ENCODE assay signal across 1 cellular context in the genomic region with DNA sequence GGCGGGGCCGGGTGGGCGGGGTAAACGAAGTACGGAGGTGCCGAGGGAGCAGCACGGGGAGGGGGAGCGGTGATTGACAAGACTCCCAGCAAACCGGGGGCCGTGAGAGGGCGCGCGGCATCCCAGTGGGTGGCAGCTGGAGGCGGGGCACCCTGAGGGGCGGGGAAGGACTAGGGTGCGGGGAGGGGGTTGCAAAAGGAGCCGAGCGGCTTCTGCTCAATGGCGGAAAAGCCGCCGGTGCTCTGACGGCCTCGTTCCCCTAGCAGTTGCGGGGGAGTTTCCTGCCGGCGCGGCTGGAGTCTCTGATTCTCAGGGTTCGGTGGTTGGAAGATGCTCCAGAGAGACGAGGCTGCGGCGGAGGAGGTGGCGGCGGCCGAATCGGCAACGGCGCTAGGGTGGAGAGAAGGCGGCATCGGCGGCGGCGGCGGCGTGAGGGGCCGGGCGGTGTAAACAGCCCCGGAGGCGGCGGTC.
TF ChIP-seq lines count a peak whose summit lies in the region.

A gene (plus strand): TSS at position 192 of the 471 bp plus-strand sequence. CDS start 32,325 bp downstream, outside the sequence.

TF ChIP-seq in K562, 482 proteins besides CTCF, POLR2A, EP300 and RAD21 (continued from another document and continues in another):
- TF ChIP-seq, protein P1, sequence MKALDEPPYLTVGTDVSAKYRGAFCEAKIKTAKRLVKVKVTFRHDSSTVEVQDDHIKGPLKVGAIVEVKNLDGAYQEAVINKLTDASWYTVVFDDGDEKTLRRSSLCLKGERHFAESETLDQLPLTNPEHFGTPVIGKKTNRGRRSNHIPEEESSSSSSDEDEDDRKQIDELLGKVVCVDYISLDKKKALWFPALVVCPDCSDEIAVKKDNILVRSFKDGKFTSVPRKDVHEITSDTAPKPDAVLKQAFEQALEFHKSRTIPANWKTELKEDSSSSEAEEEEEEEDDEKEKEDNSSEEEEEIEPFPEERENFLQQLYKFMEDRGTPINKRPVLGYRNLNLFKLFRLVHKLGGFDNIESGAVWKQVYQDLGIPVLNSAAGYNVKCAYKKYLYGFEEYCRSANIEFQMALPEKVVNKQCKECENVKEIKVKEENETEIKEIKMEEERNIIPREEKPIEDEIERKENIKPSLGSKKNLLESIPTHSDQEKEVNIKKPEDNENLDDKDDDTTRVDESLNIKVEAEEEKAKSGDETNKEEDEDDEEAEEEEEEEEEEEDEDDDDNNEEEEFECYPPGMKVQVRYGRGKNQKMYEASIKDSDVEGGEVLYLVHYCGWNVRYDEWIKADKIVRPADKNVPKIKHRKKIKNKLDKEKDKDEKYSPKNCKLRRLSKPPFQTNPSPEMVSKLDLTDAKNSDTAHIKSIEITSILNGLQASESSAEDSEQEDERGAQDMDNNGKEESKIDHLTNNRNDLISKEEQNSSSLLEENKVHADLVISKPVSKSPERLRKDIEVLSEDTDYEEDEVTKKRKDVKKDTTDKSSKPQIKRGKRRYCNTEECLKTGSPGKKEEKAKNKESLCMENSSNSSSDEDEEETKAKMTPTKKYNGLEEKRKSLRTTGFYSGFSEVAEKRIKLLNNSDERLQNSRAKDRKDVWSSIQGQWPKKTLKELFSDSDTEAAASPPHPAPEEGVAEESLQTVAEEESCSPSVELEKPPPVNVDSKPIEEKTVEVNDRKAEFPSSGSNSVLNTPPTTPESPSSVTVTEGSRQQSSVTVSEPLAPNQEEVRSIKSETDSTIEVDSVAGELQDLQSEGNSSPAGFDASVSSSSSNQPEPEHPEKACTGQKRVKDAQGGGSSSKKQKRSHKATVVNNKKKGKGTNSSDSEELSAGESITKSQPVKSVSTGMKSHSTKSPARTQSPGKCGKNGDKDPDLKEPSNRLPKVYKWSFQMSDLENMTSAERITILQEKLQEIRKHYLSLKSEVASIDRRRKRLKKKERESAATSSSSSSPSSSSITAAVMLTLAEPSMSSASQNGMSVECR (CRISPR knock-in tag; IDR thresholded peaks at IDR 0.05), result no peak
- TF ChIP-seq ZNF699 (CRISPR knock-in tag; IDR thresholded peaks at IDR 0.05; ENCODE audit: insufficient replicate concordance) (no peak), POLR2B (IDR thresholded peaks at IDR 0.05; ENCODE audit: low read depth, partially characterized antibody) (peak; percentile 81), NFRKB (IDR thresholded peaks at IDR 0.05; ENCODE audit: low read depth) (peak; percentile 66), KDM5B (IDR thresholded peaks at IDR 0.05; ENCODE audit: insufficient replicate concordance, low read depth, low read length) (peak; percentile 85), XRCC5 (IDR thresholded peaks at IDR 0.05; ENCODE audit: low read depth, low read length) (no peak), CCNT2 (IDR thresholded peaks at IDR 0.05; ENCODE audit: borderline replicate concordance, extremely low read depth, insufficient read length, low read depth, low read length) (peak; percentile 20), TAF1 (IDR thresholded peaks at IDR 0.05; ENCODE audit: control insufficient read depth, extremely low read depth, insufficient read depth, low read length, severe bottlenecking) (peak; percentile 91), PCBP2 (IDR thresholded peaks at IDR 0.05; ENCODE audit: low read depth, low read length, poor library complexity, severe bottlenecking) (no peak), BDP1 (IDR thresholded peaks at IDR 0.05; ENCODE audit: insufficient read depth, insufficient read length) (no peak), HDAC3 (IDR thresholded peaks at IDR 0.05; ENCODE audit: borderline replicate concordance, partially characterized antibody) (no peak), NFIC (IDR thresholded peaks at IDR 0.05) (0 out of 2 replicates have a peak, but pooled peaks have one; percentile 45), ZNF408 (CRISPR knock-in tag; IDR thresholded peaks at IDR 0.05; ENCODE audit: low read depth) (no peak), HMGN3 (IDR thresholded peaks at IDR 0.05; ENCODE audit: borderline replicate concordance, extremely low read depth, insufficient read length, low read depth, low read length) (peak; percentile 8), RBM14 (IDR thresholded peaks at IDR 0.05; ENCODE audit: borderline replicate concordance, insufficient read depth, low read depth, low read length) (0 out of 2 replicates have a peak, but pooled peaks have one; percentile 84), MAZ (CRISPR knock-in tag; conservative IDR thresholded peaks at IDR 0.05 in 1 of 2, IDR thresholded peaks at IDR 0.05 in 1 of 2) (peak; percentile 86 to 90), ZBTB7A (IDR thresholded peaks at IDR 0.05; ENCODE audit: borderline replicate concordance, control insufficient read depth, low read depth, low read length) (peak; percentile 73; the same call in 1 of the 2 replicates), TCF3 (CRISPR knock-in tag; IDR thresholded peaks at IDR 0.05) (0 out of 2 replicates have a peak, but pooled peaks have one; percentile 16), RBFOX2 (IDR thresholded peaks at IDR 0.05; ENCODE audit: low read depth, low read length) (peak; percentile 86), SMAD1 (IDR thresholded peaks at IDR 0.05; ENCODE audit: low read depth, low read length, partially characterized antibody) (peak; percentile 47), U2AF1 (optimal IDR thresholded peaks at IDR 0.05; ENCODE audit: low read depth, low read length) (no peak), POLR2G (IDR thresholded peaks at IDR 0.05; ENCODE audit: low read depth, low read length) (peak; percentile 91), SMARCE1 (IDR thresholded peaks at IDR 0.05) (0 out of 2 replicates have a peak, but pooled peaks have one; percentile 16), ZBED1 (IDR thresholded peaks at IDR 0.05) (0 out of 2 replicates have a peak, but pooled peaks have one; percentile 20), TAF9B (IDR thresholded peaks at IDR 0.05; ENCODE audit: partially characterized antibody) (peak; percentile 62), KDM1A (IDR thresholded peaks at IDR 0.05) (no peak), POLR2AphosphoS2 (IDR thresholded peaks at IDR 0.05; ENCODE audit: low read length) (no peak), NBN (IDR thresholded peaks at IDR 0.05; ENCODE audit: low read depth) (peak; percentile 50; the same call in 1 of the 2 replicates), PHF8 (IDR thresholded peaks at IDR 0.05; ENCODE audit: borderline replicate concordance, low read length) (peak; percentile 61), MBD2 (IDR thresholded peaks at IDR 0.05; ENCODE audit: borderline replicate concordance, low read depth) (peak; percentile 50; the same call in 1 of the 2 replicates), GABPA (tag; conservative IDR thresholded peaks at IDR 0.05; ENCODE audit: low read depth) (0 out of 2 replicates have a peak, but pooled peaks have one; percentile 38), SP2 (IDR thresholded peaks at IDR 0.05; ENCODE audit: extremely low read depth, low read depth, low read length, poor library complexity, severe bottlenecking) (peak; percentile 63)
- TF ChIP-seq, protein P2, sequence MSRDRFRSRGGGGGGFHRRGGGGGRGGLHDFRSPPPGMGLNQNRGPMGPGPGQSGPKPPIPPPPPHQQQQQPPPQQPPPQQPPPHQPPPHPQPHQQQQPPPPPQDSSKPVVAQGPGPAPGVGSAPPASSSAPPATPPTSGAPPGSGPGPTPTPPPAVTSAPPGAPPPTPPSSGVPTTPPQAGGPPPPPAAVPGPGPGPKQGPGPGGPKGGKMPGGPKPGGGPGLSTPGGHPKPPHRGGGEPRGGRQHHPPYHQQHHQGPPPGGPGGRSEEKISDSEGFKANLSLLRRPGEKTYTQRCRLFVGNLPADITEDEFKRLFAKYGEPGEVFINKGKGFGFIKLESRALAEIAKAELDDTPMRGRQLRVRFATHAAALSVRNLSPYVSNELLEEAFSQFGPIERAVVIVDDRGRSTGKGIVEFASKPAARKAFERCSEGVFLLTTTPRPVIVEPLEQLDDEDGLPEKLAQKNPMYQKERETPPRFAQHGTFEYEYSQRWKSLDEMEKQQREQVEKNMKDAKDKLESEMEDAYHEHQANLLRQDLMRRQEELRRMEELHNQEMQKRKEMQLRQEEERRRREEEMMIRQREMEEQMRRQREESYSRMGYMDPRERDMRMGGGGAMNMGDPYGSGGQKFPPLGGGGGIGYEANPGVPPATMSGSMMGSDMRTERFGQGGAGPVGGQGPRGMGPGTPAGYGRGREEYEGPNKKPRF (IDR thresholded peaks at IDR 0.05; ENCODE audit: low read depth, low read length), result no peak
- TF ChIP-seq, protein P3, sequence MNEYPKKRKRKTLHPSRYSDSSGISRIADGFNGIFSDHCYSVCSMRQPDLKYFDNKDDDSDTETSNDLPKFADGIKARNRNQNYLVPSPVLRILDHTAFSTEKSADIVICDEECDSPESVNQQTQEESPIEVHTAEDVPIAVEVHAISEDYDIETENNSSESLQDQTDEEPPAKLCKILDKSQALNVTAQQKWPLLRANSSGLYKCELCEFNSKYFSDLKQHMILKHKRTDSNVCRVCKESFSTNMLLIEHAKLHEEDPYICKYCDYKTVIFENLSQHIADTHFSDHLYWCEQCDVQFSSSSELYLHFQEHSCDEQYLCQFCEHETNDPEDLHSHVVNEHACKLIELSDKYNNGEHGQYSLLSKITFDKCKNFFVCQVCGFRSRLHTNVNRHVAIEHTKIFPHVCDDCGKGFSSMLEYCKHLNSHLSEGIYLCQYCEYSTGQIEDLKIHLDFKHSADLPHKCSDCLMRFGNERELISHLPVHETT (CRISPR knock-in tag; conservative IDR thresholded peaks at IDR 0.05 in 1 of 2, IDR thresholded peaks at IDR 0.05 in 1 of 2), result peak in 1 of 2 experiments; percentile 63; a peak in 1 of 4 replicates
- TF ChIP-seq, protein P4, sequence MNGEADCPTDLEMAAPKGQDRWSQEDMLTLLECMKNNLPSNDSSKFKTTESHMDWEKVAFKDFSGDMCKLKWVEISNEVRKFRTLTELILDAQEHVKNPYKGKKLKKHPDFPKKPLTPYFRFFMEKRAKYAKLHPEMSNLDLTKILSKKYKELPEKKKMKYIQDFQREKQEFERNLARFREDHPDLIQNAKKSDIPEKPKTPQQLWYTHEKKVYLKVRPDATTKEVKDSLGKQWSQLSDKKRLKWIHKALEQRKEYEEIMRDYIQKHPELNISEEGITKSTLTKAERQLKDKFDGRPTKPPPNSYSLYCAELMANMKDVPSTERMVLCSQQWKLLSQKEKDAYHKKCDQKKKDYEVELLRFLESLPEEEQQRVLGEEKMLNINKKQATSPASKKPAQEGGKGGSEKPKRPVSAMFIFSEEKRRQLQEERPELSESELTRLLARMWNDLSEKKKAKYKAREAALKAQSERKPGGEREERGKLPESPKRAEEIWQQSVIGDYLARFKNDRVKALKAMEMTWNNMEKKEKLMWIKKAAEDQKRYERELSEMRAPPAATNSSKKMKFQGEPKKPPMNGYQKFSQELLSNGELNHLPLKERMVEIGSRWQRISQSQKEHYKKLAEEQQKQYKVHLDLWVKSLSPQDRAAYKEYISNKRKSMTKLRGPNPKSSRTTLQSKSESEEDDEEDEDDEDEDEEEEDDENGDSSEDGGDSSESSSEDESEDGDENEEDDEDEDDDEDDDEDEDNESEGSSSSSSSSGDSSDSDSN (IDR thresholded peaks at IDR 0.05; ENCODE audit: borderline replicate concordance in 1 of 2, low read depth in 2 of 2, low read length in 2 of 2), result 0 out of 4 replicates have a peak, but pooled peaks of 1 of the 2 experiments have one; percentile 1
- TF ChIP-seq, protein P5, sequence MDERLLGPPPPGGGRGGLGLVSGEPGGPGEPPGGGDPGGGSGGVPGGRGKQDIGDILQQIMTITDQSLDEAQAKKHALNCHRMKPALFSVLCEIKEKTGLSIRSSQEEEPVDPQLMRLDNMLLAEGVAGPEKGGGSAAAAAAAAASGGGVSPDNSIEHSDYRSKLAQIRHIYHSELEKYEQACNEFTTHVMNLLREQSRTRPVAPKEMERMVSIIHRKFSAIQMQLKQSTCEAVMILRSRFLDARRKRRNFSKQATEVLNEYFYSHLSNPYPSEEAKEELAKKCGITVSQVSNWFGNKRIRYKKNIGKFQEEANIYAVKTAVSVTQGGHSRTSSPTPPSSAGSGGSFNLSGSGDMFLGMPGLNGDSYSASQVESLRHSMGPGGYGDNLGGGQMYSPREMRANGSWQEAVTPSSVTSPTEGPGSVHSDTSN (CRISPR knock-in tag; IDR thresholded peaks at IDR 0.05; ENCODE audit: low read depth), result no peak
- TF ChIP-seq, protein P5 (tag; conservative IDR thresholded peaks at IDR 0.05; ENCODE audit: low read depth), result no peak
- TF ChIP-seq, protein P6, sequence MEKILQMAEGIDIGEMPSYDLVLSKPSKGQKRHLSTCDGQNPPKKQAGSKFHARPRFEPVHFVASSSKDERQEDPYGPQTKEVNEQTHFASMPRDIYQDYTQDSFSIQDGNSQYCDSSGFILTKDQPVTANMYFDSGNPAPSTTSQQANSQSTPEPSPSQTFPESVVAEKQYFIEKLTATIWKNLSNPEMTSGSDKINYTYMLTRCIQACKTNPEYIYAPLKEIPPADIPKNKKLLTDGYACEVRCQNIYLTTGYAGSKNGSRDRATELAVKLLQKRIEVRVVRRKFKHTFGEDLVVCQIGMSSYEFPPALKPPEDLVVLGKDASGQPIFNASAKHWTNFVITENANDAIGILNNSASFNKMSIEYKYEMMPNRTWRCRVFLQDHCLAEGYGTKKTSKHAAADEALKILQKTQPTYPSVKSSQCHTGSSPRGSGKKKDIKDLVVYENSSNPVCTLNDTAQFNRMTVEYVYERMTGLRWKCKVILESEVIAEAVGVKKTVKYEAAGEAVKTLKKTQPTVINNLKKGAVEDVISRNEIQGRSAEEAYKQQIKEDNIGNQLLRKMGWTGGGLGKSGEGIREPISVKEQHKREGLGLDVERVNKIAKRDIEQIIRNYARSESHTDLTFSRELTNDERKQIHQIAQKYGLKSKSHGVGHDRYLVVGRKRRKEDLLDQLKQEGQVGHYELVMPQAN (IDR thresholded peaks at IDR 0.05; ENCODE audit: borderline replicate concordance), result peak; percentile 30; the same call in 1 of the 2 replicates
- TF ChIP-seq, protein P7, sequence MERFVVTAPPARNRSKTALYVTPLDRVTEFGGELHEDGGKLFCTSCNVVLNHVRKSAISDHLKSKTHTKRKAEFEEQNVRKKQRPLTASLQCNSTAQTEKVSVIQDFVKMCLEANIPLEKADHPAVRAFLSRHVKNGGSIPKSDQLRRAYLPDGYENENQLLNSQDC (CRISPR knock-in tag; IDR thresholded peaks at IDR 0.05), result peak; percentile 92; the same call in 1 of the 2 replicates
- TF ChIP-seq, protein P8, sequence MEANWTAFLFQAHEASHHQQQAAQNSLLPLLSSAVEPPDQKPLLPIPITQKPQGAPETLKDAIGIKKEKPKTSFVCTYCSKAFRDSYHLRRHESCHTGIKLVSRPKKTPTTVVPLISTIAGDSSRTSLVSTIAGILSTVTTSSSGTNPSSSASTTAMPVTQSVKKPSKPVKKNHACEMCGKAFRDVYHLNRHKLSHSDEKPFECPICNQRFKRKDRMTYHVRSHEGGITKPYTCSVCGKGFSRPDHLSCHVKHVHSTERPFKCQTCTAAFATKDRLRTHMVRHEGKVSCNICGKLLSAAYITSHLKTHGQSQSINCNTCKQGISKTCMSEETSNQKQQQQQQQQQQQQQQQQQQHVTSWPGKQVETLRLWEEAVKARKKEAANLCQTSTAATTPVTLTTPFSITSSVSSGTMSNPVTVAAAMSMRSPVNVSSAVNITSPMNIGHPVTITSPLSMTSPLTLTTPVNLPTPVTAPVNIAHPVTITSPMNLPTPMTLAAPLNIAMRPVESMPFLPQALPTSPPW (CRISPR knock-in tag; IDR thresholded peaks at IDR 0.05), result peak; percentile 82
- TF ChIP-seq, protein P9, sequence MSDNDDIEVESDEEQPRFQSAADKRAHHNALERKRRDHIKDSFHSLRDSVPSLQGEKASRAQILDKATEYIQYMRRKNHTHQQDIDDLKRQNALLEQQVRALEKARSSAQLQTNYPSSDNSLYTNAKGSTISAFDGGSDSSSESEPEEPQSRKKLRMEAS (CRISPR knock-in tag; IDR thresholded peaks at IDR 0.05), result no peak
